9 cellular contexts compared by ENCODE assay signal in the genomic region with DNA sequence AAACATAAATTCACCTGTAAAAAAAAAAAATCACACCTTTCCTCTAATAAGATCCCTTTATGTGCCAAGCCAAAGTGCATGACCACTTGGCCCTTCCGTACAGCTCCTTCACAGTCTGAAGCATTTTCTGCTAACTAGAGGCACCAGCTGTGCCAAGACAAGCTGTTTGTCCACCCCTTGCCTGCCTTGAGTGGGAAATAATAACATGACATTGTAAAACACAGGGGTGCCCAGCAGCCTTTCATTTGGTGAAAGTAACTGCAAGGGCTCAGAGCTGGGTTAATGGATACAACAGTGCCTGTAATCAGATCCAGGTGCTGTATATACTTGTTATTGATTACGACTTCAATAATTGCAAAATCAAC. TPM values are rescaled to one million over a fixed set of nuclear protein-coding genes. Genes with fewer than 3 reads are reported as not detected.
A peak's percentile ranks its signal among the peaks of the same experiment; 100 is the strongest.
DNase-seq lines count a peak whose midpoint lies in the region; ATAC-seq and TF ChIP-seq lines count a peak whose summit lies in the region.
"Had no signal": no experiment of that assay in that cellular context is flagged by ENCODE, and none has a peak within 500 bp of the region (broad histone marks: within the 10 kb centered on the region; RNA-seq: fewer than 3 reads in every experiment).

No MANE protein-coding gene starts in this region.

- no peak for DNase-seq in stimulated activated naive CD8-positive, alpha-beta T cell treated with anti-CD3 and anti-CD28 coated beads, Interleukin-15, Interleukin-2, amounts not matched to agents 100 U/mL and 50 U/mL, for 24 hours
- DNase-seq in Peyer's patch = no peak
- DNase-seq in endodermal cell = no peak
- no peak for DNase-seq in GOT3 (lab: John Stamatoyannopoulos, UW)
- DNase-seq in activated CD4-positive, CD25-positive, alpha-beta regulatory T cell (lab: John Stamatoyannopoulos, UW) = no peak
- DNase-seq in HCEC 1CT = no peak
- DNase-seq: NCI-H226 had no signal

- H3K4me3 ChIP-seq in Peyer's patch = no peak overlapping the region
- no peak overlapping the region for H3K4me3 ChIP-seq in endodermal cell (ENCODE audit: low read length)

- H3K27ac ChIP-seq in Peyer's patch (peak overlapping the region; percentile 36 to 81 (median 54)), endodermal cell (ENCODE audit: low read depth, low read length) (no peak overlapping the region)

- TF ChIP-seq CTCF in Peyer's patch (IDR thresholded peaks at IDR 0.05) = no peak
- no peak for TF ChIP-seq CTCF in endodermal cell (conservative IDR thresholded peaks at IDR 0.05)

- H3K9me3 ChIP-seq in Peyer's patch = no peaks in the 10 kb centered on the region
- H3K9me3 ChIP-seq in endodermal cell (ENCODE audit: control insufficient read depth, low read length) = no peaks in the 10 kb centered on the region

- H3K27me3 Mint-ChIP-seq in stimulated activated naive CD8-positive, alpha-beta T cell treated with anti-CD3 and anti-CD28 coated beads, Interleukin-15, Interleukin-2, amounts not matched to agents 100 ng/mL and 50 ng/mL, for 24 hours = no peaks in the 10 kb centered on the region
- H3K27me3 Mint-ChIP-seq in endodermal cell (ENCODE audit: insufficient read depth) = peaks cover 7% of the 10 kb centered on the region

- H3K36me3 ChIP-seq in Peyer's patch = no peaks in the 10 kb centered on the region
- no peaks in the 10 kb centered on the region for H3K36me3 ChIP-seq in endodermal cell (ENCODE audit: control insufficient read depth, insufficient read depth, low read length)

- 86 to 97% methylated on average over 1 to 2 of the region's 2 CpGs for WGBS in endodermal cell (ENCODE audit: insufficient coverage in 1 of 2, insufficient read length in 1 of 2), 2 experiments

- H3K27me3 ChIP-seq in Peyer's patch = no peaks in the 10 kb centered on the region
- no peaks in the 10 kb centered on the region for H3K27me3 ChIP-seq in endodermal cell (ENCODE audit: control insufficient read depth, insufficient read depth, low read length, poor library complexity, severe bottlenecking)

- no peak overlapping the region for H3K9ac ChIP-seq in endodermal cell (ENCODE audit: extremely low read depth, low read length, poor library complexity, severe bottlenecking)

- peak overlapping the region; percentile 58 for H3K4me3 Mint-ChIP-seq in stimulated activated naive CD8-positive, alpha-beta T cell treated with anti-CD3 and anti-CD28 coated beads, Interleukin-15, Interleukin-2, amounts not matched to agents 100 ng/mL and 50 ng/mL, for 24 hours
- no peak overlapping the region for H3K4me3 Mint-ChIP-seq in endodermal cell

- peaks cover 6% of the 10 kb centered on the region for H3K9me3 Mint-ChIP-seq in stimulated activated naive CD8-positive, alpha-beta T cell treated with anti-CD3 and anti-CD28 coated beads, Interleukin-15, Interleukin-2, amounts not matched to agents 100 ng/mL and 50 ng/mL, for 24 hours
- no peaks in the 10 kb centered on the region for H3K9me3 Mint-ChIP-seq in endodermal cell

- H3K36me3 Mint-ChIP-seq in stimulated activated naive CD8-positive, alpha-beta T cell treated with anti-CD3 and anti-CD28 coated beads, Interleukin-15, Interleukin-2, amounts not matched to agents 100 ng/mL and 50 ng/mL, for 24 hours (ENCODE audit: low read depth) = peaks cover 5% of the 10 kb centered on the region
- H3K36me3 Mint-ChIP-seq in endodermal cell (ENCODE audit: low read depth) = no peaks in the 10 kb centered on the region

- peak overlapping the region; percentile 77 for H3K27ac Mint-ChIP-seq in stimulated activated naive CD8-positive, alpha-beta T cell treated with anti-CD3 and anti-CD28 coated beads, Interleukin-15, Interleukin-2, amounts not matched to agents 100 ng/mL and 50 ng/mL, for 24 hours
- no peak overlapping the region for H3K27ac Mint-ChIP-seq in endodermal cell

- H3K4me1 Mint-ChIP-seq in stimulated activated naive CD8-positive, alpha-beta T cell treated with anti-CD3 and anti-CD28 coated beads, Interleukin-15, Interleukin-2, amounts not matched to agents 100 ng/mL and 50 ng/mL, for 24 hours (ENCODE audit: low read depth) = peaks cover 84% of the 10 kb centered on the region
- peaks cover 15% of the 10 kb centered on the region for H3K4me1 Mint-ChIP-seq in endodermal cell

- H3K4me1 ChIP-seq in Peyer's patch (peaks cover 0 to 20% (median 3%) of the 10 kb centered on the region in 4 donors), endodermal cell (ENCODE audit: control insufficient read depth, insufficient read depth, low read length) (no peaks in the 10 kb centered on the region)

- ATAC-seq in stimulated activated naive CD8-positive, alpha-beta T cell treated with anti-CD3 and anti-CD28 coated beads, Interleukin-15, Interleukin-2, amounts not matched to agents 100 U/mL and 50 U/mL, for 24 hours = no peak
- peak; percentile 34 for ATAC-seq in HG02943 (IDR thresholded peaks at IDR 0.05; ENCODE audit: low read depth, unreplicated experiment)

- no peak for TF ChIP-seq POLR2A in Peyer's patch (IDR thresholded peaks at IDR 0.05)

RNA-seq across cellular contexts. Expression of gene DDIAS, which starts 59.2 kb away (rescaled TPM):
- total RNA-seq in Peyer's patch (under 1 TPM in 3 of 4 donors, not detected in 1; 0.27 to 0.83 (median 0.47) TPM), endodermal cell (10 to 100 TPM; 14.4 to 24.1 TPM)
- polyA plus RNA-seq in endodermal cell (2013, experiment 1 of 2) = 18.7 TPM
- polyA plus RNA-seq in endodermal cell (2013, experiment 2 of 2) = 18.3 TPM

Comparison
In these comparisons a context has a peak if more than half of its experiments do, and no peak if none do; other contexts are left out.
1. RNA of gene DDIAS, which starts 59.2 kb away (total RNA-seq): 14.4 to 24.1 TPM in endodermal cell; 0.27 to 0.83 TPM in Peyer's patch; every median in the first group is over 4 times any median in the second.